Comparison of ENCODE assay signal across 8 cellular contexts in the genomic region with DNA sequence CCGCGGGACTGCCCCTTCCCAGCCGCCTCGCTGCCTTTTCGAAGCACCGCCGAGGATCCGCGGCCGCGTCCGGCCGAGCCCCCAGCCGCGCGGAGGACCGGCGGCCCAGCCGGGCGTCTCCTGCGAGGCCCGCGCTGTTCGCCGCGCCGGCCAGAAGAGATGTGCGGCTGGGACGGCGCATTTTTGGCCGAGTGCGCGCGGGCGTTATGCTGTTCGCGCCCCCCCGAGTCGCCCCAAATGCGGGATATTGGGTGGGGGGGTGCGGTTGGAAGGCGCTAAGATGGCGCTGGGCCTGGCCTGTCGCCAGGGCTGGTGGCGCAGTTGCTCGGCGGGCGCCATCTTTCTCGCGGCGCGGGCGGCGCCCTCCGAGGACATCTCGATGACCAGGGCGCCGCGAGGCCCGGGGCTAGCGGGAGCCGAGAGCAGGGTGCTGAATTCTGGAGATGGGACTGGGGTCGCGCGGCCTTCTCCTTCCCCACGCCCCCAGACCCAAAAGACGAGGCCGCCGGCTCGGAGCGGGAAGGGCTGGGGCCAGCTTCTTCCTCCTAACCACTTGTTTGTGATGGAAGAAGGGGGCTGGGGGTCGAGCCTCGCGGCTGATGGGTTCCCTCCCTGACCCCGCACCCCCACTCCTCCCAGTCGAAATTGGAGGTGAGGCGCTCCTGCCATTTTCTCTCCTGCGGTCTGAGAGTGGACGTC. TPM values are rescaled to one million over a fixed set of nuclear protein-coding genes. Genes with fewer than 3 reads are reported as not detected.
DNase-seq lines count a peak whose midpoint lies in the region; ATAC-seq and TF ChIP-seq lines count a peak whose summit lies in the region.

No MANE protein-coding gene starts in this region.

- peak overlapping the region; percentile 100 for H4K8ac ChIP-seq in trophoblast cell (ENCODE audit: low read depth, low read length)

- H3K27ac Mint-ChIP-seq in activated naive CD8-positive, alpha-beta T cell treated with anti-CD3 and anti-CD28 coated beads, Interleukin-2, amount 10 ng/mL, durations not matched to agents 7 days and 5 days, result peak overlapping the region; percentile 94

- peak overlapping the region; percentile 100 for H3K14ac ChIP-seq in trophoblast cell (ENCODE audit: low read length)

- peaks cover 14% of the 10 kb centered on the region for H3K79me2 ChIP-seq in trophoblast cell (ENCODE audit: control insufficient read depth, insufficient read depth, low read length, poor library complexity)

- H3K4me3 Mint-ChIP-seq in activated naive CD8-positive, alpha-beta T cell treated with anti-CD3 and anti-CD28 coated beads, Interleukin-2, amount 10 ng/mL, durations not matched to agents 7 days and 5 days, result no peak overlapping the region

- peak overlapping the region; percentile 100 for H3K18ac ChIP-seq in trophoblast cell (ENCODE audit: low read length)

- TF ChIP-seq CTCF in AG10803 (conservative IDR thresholded peaks at IDR 0.05; ENCODE audit: low read length) (no peak), transverse colon (IDR thresholded peaks at IDR 0.05) (no peak)

- H3K23ac ChIP-seq in trophoblast cell (ENCODE audit: low read length), result no peak overlapping the region

- peak overlapping the region; percentile 100 for H2AK5ac ChIP-seq in trophoblast cell (ENCODE audit: low read length)

- H4K91ac ChIP-seq in trophoblast cell (ENCODE audit: low read depth, low read length), result peak overlapping the region; percentile 100

- no peak for TF ChIP-seq EP300 in transverse colon (IDR thresholded peaks at IDR 0.05; ENCODE audit: low read depth)

- peak overlapping the region; percentile 100 for H3K4ac ChIP-seq in trophoblast cell (ENCODE audit: low read depth, low read length)

- H3K27ac ChIP-seq in trophoblast cell (ENCODE audit: low read depth, low read length) (peak overlapping the region; percentile 98), transverse colon (peak overlapping the region; percentile 98 to 100 (median 100))

- in situ Hi-C loops in transverse colon (cut with MboI; ENCODE audit: low pct_ligation_motif_present in 1 of 4, low pct_unique_long_range_greater_than_20kb in 1 of 4, low sequenced_read_pairs in 3 of 4), result no loop called here

- H2BK5ac ChIP-seq in trophoblast cell (ENCODE audit: low read depth, low read length, poor library complexity), result peak overlapping the region; percentile 100

- no peaks in the 10 kb centered on the region for H3K27me3 Mint-ChIP-seq in activated naive CD8-positive, alpha-beta T cell treated with anti-CD3 and anti-CD28 coated beads, Interleukin-2, amount 10 ng/mL, durations not matched to agents 7 days and 5 days

- peak overlapping the region; percentile 90 for H3K4me2 ChIP-seq in trophoblast cell (ENCODE audit: low read length)

- H3K36me3 Mint-ChIP-seq in activated naive CD8-positive, alpha-beta T cell treated with anti-CD3 and anti-CD28 coated beads, Interleukin-2, amount 10 ng/mL, durations not matched to agents 7 days and 5 days, result peaks cover 11% of the 10 kb centered on the region

- WGBS in trophoblast cell (ENCODE audit: extremely low coverage, insufficient coverage, insufficient read length), result no CpG with 5 or more reads among the region's 79 CpGs
- 0% methylated on average over 47 of the region's 79 CpGs; no CpG with 5 or more reads in 1 of the 2 donors for WGBS in transverse colon (ENCODE audit: low coverage in 1 of 2), 2 donors

- ATAC-seq in GM19023 (IDR thresholded peaks at IDR 0.05; ENCODE audit: unreplicated experiment), result peak; percentile 53
- peak; percentile 65 for ATAC-seq in SK-N-SH treated with all-trans-retinoic acid at 6 μM for 48 hours
- ATAC-seq in activated naive CD8-positive, alpha-beta T cell treated with anti-CD3 and anti-CD28 coated beads, Interleukin-2, amount 10 ng/mL, durations not matched to agents 7 days and 5 days (ENCODE audit: low read depth), result peak; percentile 63

- peak overlapping the region; percentile 100 for H2BK120ac ChIP-seq in trophoblast cell (ENCODE audit: insufficient read depth, low read length, poor library complexity)

- H3K27me3 ChIP-seq in trophoblast cell (ENCODE audit: insufficient read depth, low read length) (peaks cover 5% of the 10 kb centered on the region), transverse colon (no peaks in the 10 kb centered on the region)

- H3K9ac ChIP-seq in trophoblast cell (ENCODE audit: low read length), result peak overlapping the region; percentile 100

- H3K9me3 Mint-ChIP-seq in activated naive CD8-positive, alpha-beta T cell treated with anti-CD3 and anti-CD28 coated beads, Interleukin-2, amount 10 ng/mL, durations not matched to agents 7 days and 5 days, result no peaks in the 10 kb centered on the region

- H3K4me1 ChIP-seq in trophoblast cell (ENCODE audit: control insufficient read depth in 1 of 2, insufficient read depth in 2 of 2, low read length in 2 of 2), result peaks cover 1 to 7% of the 10 kb centered on the region in 2 experiments
- H3K4me1 ChIP-seq in transverse colon, result peaks cover 12 to 64% (median 43%) of the 10 kb centered on the region in 4 donors

- intact Hi-C loops in cardiac septum (cut with DNase I), result loop anchor here (1.0 to 5.0 kb wide), 3 partner anchors 37 to 94 kb away; partner anchors contain the start of genes RPL7L1 and TBCC
- intact Hi-C loops in transverse colon (cut with DNase I; ENCODE audit: low total_unique reads), result loop anchor here (2.0 kb wide), 1 partner anchor 37 kb away; the partner anchor contains the start of gene TBCC

- H3K36me3 ChIP-seq in trophoblast cell (ENCODE audit: control insufficient read depth in 1 of 2, insufficient read depth in 2 of 2, low read length in 2 of 2) (no peaks in the 10 kb centered on the region), transverse colon (no peaks in the 10 kb centered on the region)

- H3K4me3 ChIP-seq in AG10803 (ENCODE audit: low read length) (peak overlapping the region; percentile 78), trophoblast cell (ENCODE audit: low read depth, low read length) (peak overlapping the region; percentile 96), transverse colon (peak overlapping the region; percentile 69 to 98 (median 86))

- peaks cover 23% of the 10 kb centered on the region for H3K79me1 ChIP-seq in trophoblast cell (ENCODE audit: low read length)

- peak overlapping the region; percentile 8 for H2BK12ac ChIP-seq in trophoblast cell (ENCODE audit: low read length)

- peak overlapping the region; percentile 99 for H2AFZ ChIP-seq in trophoblast cell (ENCODE audit: insufficient read depth, low read length, poor library complexity)

- TF ChIP-seq POLR2A in transverse colon (IDR thresholded peaks at IDR 0.05), result peak; percentile 24

- peak; percentile 72 for DNase-seq in AG10803 (ENCODE audit: low read depth)
- peak; percentile 64 for DNase-seq in KG1 (lab: John Stamatoyannopoulos, UW)
- peak; percentile 86 for DNase-seq in activated naive CD8-positive, alpha-beta T cell treated with anti-CD3 and anti-CD28 coated beads, Interleukin-2, amount 10 ng/mL, durations not matched to agents 7 days and 5 days
- peak; percentile 89 for DNase-seq in cardiac septum (ENCODE audit: low spot score)
- DNase-seq in trophoblast cell, result peak; percentile 38 to 66
- peak; percentile 77 for DNase-seq in transverse colon

- H3K4me1 Mint-ChIP-seq in activated naive CD8-positive, alpha-beta T cell treated with anti-CD3 and anti-CD28 coated beads, Interleukin-2, amount 10 ng/mL, durations not matched to agents 7 days and 5 days, result peaks cover 31% of the 10 kb centered on the region

- POLR2A ChIA-PET in activated naive CD8-positive, alpha-beta T cell treated with anti-CD3 and anti-CD28 coated beads, Interleukin-2, amount 10 ng/mL, durations not matched to agents 7 days and 5 days (lab: Charles Lee), result interaction anchor here (0.5 to 22.2 kb wide), 12 partner anchors 11 to 733 kb away, joined by 3 to 450 read pairs (median 6); partner anchors contain the start of genes CNPY3, PEX6, RPL7L1 and TAF8

- peak overlapping the region; percentile 100 for H4K12ac ChIP-seq in trophoblast cell (ENCODE audit: low read depth, low read length)

- H3K9me3 ChIP-seq in trophoblast cell (ENCODE audit: insufficient read depth, low read depth, low read length) (no peaks in the 10 kb centered on the region), transverse colon (no peaks in the 10 kb centered on the region)

TF ChIP-seq in SK-N-SH treated with all-trans-retinoic acid at 6 μM for 48 hours, 23 proteins besides CTCF, POLR2A, EP300 and RAD21 (continues in another document):
- TF ChIP-seq, protein P1, sequence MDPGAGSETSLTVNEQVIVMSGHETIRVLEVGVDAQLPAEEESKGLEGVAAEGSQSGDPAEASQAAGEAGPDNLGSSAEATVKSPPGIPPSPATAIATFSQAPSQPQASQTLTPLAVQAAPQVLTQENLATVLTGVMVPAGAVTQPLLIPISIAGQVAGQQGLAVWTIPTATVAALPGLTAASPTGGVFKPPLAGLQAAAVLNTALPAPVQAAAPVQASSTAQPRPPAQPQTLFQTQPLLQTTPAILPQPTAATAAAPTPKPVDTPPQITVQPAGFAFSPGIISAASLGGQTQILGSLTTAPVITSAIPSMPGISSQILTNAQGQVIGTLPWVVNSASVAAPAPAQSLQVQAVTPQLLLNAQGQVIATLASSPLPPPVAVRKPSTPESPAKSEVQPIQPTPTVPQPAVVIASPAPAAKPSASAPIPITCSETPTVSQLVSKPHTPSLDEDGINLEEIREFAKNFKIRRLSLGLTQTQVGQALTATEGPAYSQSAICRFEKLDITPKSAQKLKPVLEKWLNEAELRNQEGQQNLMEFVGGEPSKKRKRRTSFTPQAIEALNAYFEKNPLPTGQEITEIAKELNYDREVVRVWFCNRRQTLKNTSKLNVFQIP (CRISPR knock-in tag; IDR thresholded peaks at IDR 0.05; ENCODE audit: borderline replicate concordance, low read depth), result no peak
- TF ChIP-seq ZC3H10 (CRISPR knock-in tag; IDR thresholded peaks at IDR 0.05), result no peak
- peak; percentile 14; the same call in 1 of the 2 replicates for TF ChIP-seq GLIS3 (CRISPR knock-in tag; IDR thresholded peaks at IDR 0.05)

RNA-seq across cellular contexts. Expression of gene BICRAL, which starts 1.5 kb away (rescaled TPM):
- 10 to 100 TPM; 28.3 to 29.6 TPM for total RNA-seq in activated naive CD8-positive, alpha-beta T cell treated with anti-CD3 and anti-CD28 coated beads, Interleukin-2, amount 10 ng/mL, durations not matched to agents 7 days and 5 days
- total RNA-seq in cardiac septum (11.3 TPM), transverse colon (10 to 100 TPM; 14.7 to 34.8 (median 21.5) TPM)
- 3.5 TPM in 2 replicates for polyA plus RNA-seq in trophoblast cell (2013)

RNA-seq across cellular contexts. Expression of gene TBCC, which starts 37.4 kb away (rescaled TPM):
- 10 to 100 TPM; 48.6 to 50.4 TPM for total RNA-seq in activated naive CD8-positive, alpha-beta T cell treated with anti-CD3 and anti-CD28 coated beads, Interleukin-2, amount 10 ng/mL, durations not matched to agents 7 days and 5 days
- total RNA-seq in cardiac septum (11.0 TPM), transverse colon (10 to 100 TPM in 3 of 4 donors, 1 to 10 TPM in 1; 5.2 to 43.3 (median 27.3) TPM)
- polyA plus RNA-seq in trophoblast cell (2013), result 19.7 and 20.7 TPM in 2 replicates

Comparison
In these comparisons a context has a peak if more than half of its experiments do, and no peak if none do; other contexts are left out.
1. Peak in every context shown above with its lines: DNase-seq, ATAC-seq, H3K4me3 ChIP-seq and H3K27ac ChIP-seq.